34 cellular contexts compared by ENCODE assay signal in the genomic region with DNA sequence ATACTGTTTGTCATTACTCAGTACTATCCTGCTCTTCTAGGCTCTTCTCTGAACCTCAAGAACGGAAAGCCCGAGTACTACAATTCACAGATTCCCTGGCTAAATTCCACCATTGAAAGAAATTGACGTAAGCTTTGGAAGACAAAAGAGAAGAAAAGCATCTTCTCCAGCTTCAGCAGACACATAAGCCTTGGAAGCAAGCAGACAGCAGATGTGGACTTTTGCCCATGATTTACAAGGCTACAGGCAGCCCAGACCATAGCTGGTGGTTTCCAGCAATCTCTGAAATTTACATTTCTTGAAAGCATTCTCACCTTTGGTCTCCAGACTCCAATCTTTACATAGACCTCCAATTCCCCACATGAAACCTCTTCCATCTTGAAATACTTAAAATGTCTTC.
"Had no signal": no experiment of that assay in that cellular context is flagged by ENCODE, and none has a peak within 500 bp of the region (broad histone marks: within the 10 kb centered on the region; RNA-seq: fewer than 3 reads in every experiment).

No MANE protein-coding gene starts in this region.

- H3K9me3 Mint-ChIP-seq: activated B cell treated with CpG ODN at 0.5 μM for 24 hours; activated CD4-positive, alpha-beta memory T cell treated with anti-CD3 and anti-CD28 coated beads, Interleukin-2, amount 10 ng/mL, durations not matched to agents 7 days and 5 days; activated CD4-positive, alpha-beta T cell treated with anti-CD3 and anti-CD28 coated beads, Interleukin-2, amount 10 ng/mL, durations not matched to agents 7 days and 5 days; activated naive CD4-positive, alpha-beta T cell treated with anti-CD3 and anti-CD28 coated beads, Interleukin-2, amount 10 ng/mL, durations not matched to agents 7 days and 5 days; activated naive CD4-positive, alpha-beta T cell treated with anti-CD3 and anti-CD28 coated beads, Interleukin-2, amount 50 U/mL, for 24 hours; activated naive CD8-positive, alpha-beta T cell treated with anti-CD3 and anti-CD28 coated beads, Interleukin-2, amount 10 ng/mL, durations not matched to agents 7 days and 5 days; activated naive CD8-positive, alpha-beta T cell treated with anti-CD3 and anti-CD28 coated beads, Interleukin-2, amount 50 U/mL, for 24 hours; activated T-helper 2 cell treated with anti-CD3 and anti-CD28 coated beads, Interferon-gamma antibody, Interleukin-2, Interleukin-4, amounts not matched to agents 10 μg/mL and 5 μg/mL and 100 μg/mL, durations not matched to agents 14 hours and 24 hours and 36 hours; T-helper 1 cell treated with Interleukin-12 subunit alpha and Interleukin-12 subunit beta and Interleukin-4 antibody, amounts not matched to agents 30 μg/mL and 1 μg/mL, for 36 hours; T-helper 2 cell treated with Interferon-gamma antibody and Interleukin-4, amounts not matched to agents 5 μg/mL and 100 μg/mL, for 36 hours had no signal

- H3K4me1 ChIP-seq: ascending aorta had no signal

- H3K9me3 ChIP-seq: ascending aorta had no signal

- H3K4me3 ChIP-seq: ascending aorta, cardiac muscle cell had no signal

- H3K36me3 Mint-ChIP-seq: activated CD8-positive, alpha-beta memory T cell treated with anti-CD3 and anti-CD28 coated beads, Interleukin-2, amount 10 ng/mL, durations not matched to agents 7 days and 5 days; activated naive CD4-positive, alpha-beta T cell treated with anti-CD3 and anti-CD28 coated beads, Interleukin-2, amount 10 ng/mL, durations not matched to agents 7 days and 5 days; activated naive CD4-positive, alpha-beta T cell treated with anti-CD3 and anti-CD28 coated beads, Interleukin-2, amount 50 U/mL, for 24 hours; activated naive CD8-positive, alpha-beta T cell; activated naive CD8-positive, alpha-beta T cell treated with anti-CD3 and anti-CD28 coated beads, Interleukin-2, amount 10 ng/mL, durations not matched to agents 7 days and 5 days; brain had no signal

- H3K36me3 ChIP-seq: ascending aorta, cardiac muscle cell had no signal

- DNase-seq: activated B cell treated with CpG ODN at 0.5 μM for 24 hours; activated CD4-positive, alpha-beta memory T cell treated with anti-CD3 and anti-CD28 coated beads, Interleukin-2, amount 10 ng/mL, durations not matched to agents 7 days and 5 days; activated CD4-positive, alpha-beta T cell treated with anti-CD3 and anti-CD28 coated beads for 48 hours; activated CD4-positive, alpha-beta T cell treated with anti-CD3 and anti-CD28 coated beads, Interleukin-2, amount 10 ng/mL, durations not matched to agents 7 days and 5 days; activated CD4-positive, alpha-beta T cell treated with anti-CD3 and anti-CD28 coated beads, Interleukin-2, amount 50 U/mL, for 48 hours; activated CD4-positive, CD25-positive, alpha-beta regulatory T cell treated with anti-CD3 and anti-CD28 coated beads, Interleukin-2, amount 50 U/mL, for 72 hours; activated CD8-positive, alpha-beta memory T cell treated with anti-CD3 and anti-CD28 coated beads for 24 hours; activated CD8-positive, alpha-beta memory T cell treated with anti-CD3 and anti-CD28 coated beads, Interleukin-2, amount 10 ng/mL, durations not matched to agents 7 days and 5 days; activated CD8-positive, alpha-beta memory T cell treated with anti-CD3 and anti-CD28 coated beads, Interleukin-2, amount 50 U/mL, for 48 hours; activated CD8-positive, alpha-beta T cell treated with anti-CD3 and anti-CD28 coated beads, Interleukin-2, amount 10 ng/mL, durations not matched to agents 7 days and 5 days; activated effector memory CD4-positive, alpha-beta T cell treated with Interleukin-2 at 50 U/mL for 16 hours; activated gamma-delta T cell; activated naive CD4-positive, alpha-beta T cell treated with anti-CD3 and anti-CD28 coated beads, Interleukin-2, amount 10 ng/mL, durations not matched to agents 7 days and 5 days; activated naive CD4-positive, alpha-beta T cell treated with Interleukin-2 at 50 U/mL for 16 hours; activated naive CD8-positive, alpha-beta T cell treated with anti-CD3 and anti-CD28 coated beads, Interleukin-2, amount 10 ng/mL, durations not matched to agents 7 days and 5 days; activated naive CD8-positive, alpha-beta T cell treated with anti-CD3 and anti-CD28 coated beads, Interleukin-2, amount 50 U/mL, for 24 hours; activated T-cell treated with anti-CD3 and anti-CD28 coated beads, Interleukin-2, amount 50 U/mL, for 24 hours; activated T-cell treated with anti-CD3 and anti-CD28 coated beads, Interleukin-2, amount 50 U/mL, for 48 hours; amygdala; anterior cingulate cortex; caudate nucleus; T-helper 1 cell; T-helper 2 cell; T-helper 9 cell had no signal

- H3K27ac ChIP-seq: ascending aorta, cardiac muscle cell, VCaP had no signal

- H3K4me3 Mint-ChIP-seq: activated B cell treated with CpG ODN at 0.5 μM for 24 hours; activated CD4-positive, alpha-beta memory T cell treated with anti-CD3 and anti-CD28 coated beads, Interleukin-2, amount 10 ng/mL, durations not matched to agents 7 days and 5 days; activated CD4-positive, alpha-beta T cell treated with anti-CD3 and anti-CD28 coated beads, Interleukin-2, amount 10 ng/mL, durations not matched to agents 7 days and 5 days; activated CD8-positive, alpha-beta memory T cell treated with anti-CD3 and anti-CD28 coated beads, Interleukin-2, amount 10 ng/mL, durations not matched to agents 7 days and 5 days; activated CD8-positive, alpha-beta T cell treated with anti-CD3 and anti-CD28 coated beads, Interleukin-2, amount 10 ng/mL, durations not matched to agents 7 days and 5 days; activated naive CD4-positive, alpha-beta T cell treated with anti-CD3 and anti-CD28 coated beads, Interleukin-2, amount 10 ng/mL, durations not matched to agents 7 days and 5 days; activated naive CD4-positive, alpha-beta T cell treated with anti-CD3 and anti-CD28 coated beads, Interleukin-2, amount 50 U/mL, for 24 hours; activated naive CD8-positive, alpha-beta T cell; activated naive CD8-positive, alpha-beta T cell treated with anti-CD3 and anti-CD28 coated beads, Interleukin-2, amount 10 ng/mL, durations not matched to agents 7 days and 5 days; activated naive CD8-positive, alpha-beta T cell treated with anti-CD3 and anti-CD28 coated beads, Interleukin-2, amount 50 U/mL, for 24 hours; activated T-cell treated with anti-CD3 and anti-CD28 coated beads, Interleukin-2, amount 50 U/mL, for 24 hours; brain; central memory CD8-positive, alpha-beta T cell; T-helper 1 cell treated with Interleukin-12 subunit alpha and Interleukin-12 subunit beta and Interleukin-4 antibody, amounts not matched to agents 30 μg/mL and 1 μg/mL, for 36 hours; T-helper 2 cell treated with Interferon-gamma antibody and Interleukin-4, amounts not matched to agents 5 μg/mL and 100 μg/mL, for 36 hours had no signal

- H3K4me1 Mint-ChIP-seq: activated B cell treated with CpG ODN at 0.5 μM for 24 hours; activated CD4-positive, alpha-beta memory T cell treated with anti-CD3 and anti-CD28 coated beads, Interleukin-2, amount 10 ng/mL, durations not matched to agents 7 days and 5 days; activated CD4-positive, alpha-beta T cell treated with anti-CD3 and anti-CD28 coated beads, Interleukin-2, amount 10 ng/mL, durations not matched to agents 7 days and 5 days; activated CD8-positive, alpha-beta memory T cell treated with anti-CD3 and anti-CD28 coated beads, Interleukin-2, amount 10 ng/mL, durations not matched to agents 7 days and 5 days; activated naive CD4-positive, alpha-beta T cell treated with anti-CD3 and anti-CD28 coated beads, Interleukin-2, amount 10 ng/mL, durations not matched to agents 7 days and 5 days; activated naive CD4-positive, alpha-beta T cell treated with anti-CD3 and anti-CD28 coated beads, Interleukin-2, amount 50 U/mL, for 24 hours; activated naive CD8-positive, alpha-beta T cell treated with anti-CD3 and anti-CD28 coated beads, Interleukin-2, amount 10 ng/mL, durations not matched to agents 7 days and 5 days; activated naive CD8-positive, alpha-beta T cell treated with anti-CD3 and anti-CD28 coated beads, Interleukin-2, amount 50 U/mL, for 24 hours; central memory CD8-positive, alpha-beta T cell had no signal

- H3K27me3 ChIP-seq: ascending aorta, cardiac muscle cell had no signal

- H3K27ac Mint-ChIP-seq: activated B cell treated with CpG ODN at 0.5 μM for 24 hours; activated CD4-positive, alpha-beta memory T cell treated with anti-CD3 and anti-CD28 coated beads, Interleukin-2, amount 10 ng/mL, durations not matched to agents 7 days and 5 days; activated CD4-positive, alpha-beta T cell treated with anti-CD3 and anti-CD28 coated beads, Interleukin-2, amount 10 ng/mL, durations not matched to agents 7 days and 5 days; activated CD8-positive, alpha-beta memory T cell treated with anti-CD3 and anti-CD28 coated beads, Interleukin-2, amount 10 ng/mL, durations not matched to agents 7 days and 5 days; activated CD8-positive, alpha-beta T cell treated with anti-CD3 and anti-CD28 coated beads, Interleukin-2, amount 10 ng/mL, durations not matched to agents 7 days and 5 days; activated naive CD4-positive, alpha-beta T cell treated with anti-CD3 and anti-CD28 coated beads, Interleukin-2, amount 10 ng/mL, durations not matched to agents 7 days and 5 days; activated naive CD4-positive, alpha-beta T cell treated with anti-CD3 and anti-CD28 coated beads, Interleukin-2, amount 50 U/mL, for 24 hours; activated naive CD8-positive, alpha-beta T cell; activated naive CD8-positive, alpha-beta T cell treated with anti-CD3 and anti-CD28 coated beads, Interleukin-2, amount 10 ng/mL, durations not matched to agents 7 days and 5 days; activated naive CD8-positive, alpha-beta T cell treated with anti-CD3 and anti-CD28 coated beads, Interleukin-2, amount 50 U/mL, for 24 hours; activated T-cell treated with anti-CD3 and anti-CD28 coated beads, Interleukin-2, amount 50 U/mL, for 24 hours; activated T-helper 2 cell treated with anti-CD3 and anti-CD28 coated beads, Interferon-gamma antibody, Interleukin-2, Interleukin-4, amounts not matched to agents 10 μg/mL and 5 μg/mL and 100 μg/mL, durations not matched to agents 14 hours and 24 hours and 36 hours; brain; T-helper 1 cell treated with Interleukin-12 subunit alpha and Interleukin-12 subunit beta and Interleukin-4 antibody, amounts not matched to agents 30 μg/mL and 1 μg/mL, for 36 hours; T-helper 2 cell treated with Interferon-gamma antibody and Interleukin-4, amounts not matched to agents 5 μg/mL and 100 μg/mL, for 36 hours had no signal

- H3K27me3 Mint-ChIP-seq: activated CD4-positive, alpha-beta memory T cell treated with anti-CD3 and anti-CD28 coated beads, Interleukin-2, amount 10 ng/mL, durations not matched to agents 7 days and 5 days; activated CD4-positive, alpha-beta T cell treated with anti-CD3 and anti-CD28 coated beads, Interleukin-2, amount 10 ng/mL, durations not matched to agents 7 days and 5 days; activated CD8-positive, alpha-beta memory T cell treated with anti-CD3 and anti-CD28 coated beads, Interleukin-2, amount 10 ng/mL, durations not matched to agents 7 days and 5 days; activated naive CD4-positive, alpha-beta T cell treated with anti-CD3 and anti-CD28 coated beads, Interleukin-2, amount 10 ng/mL, durations not matched to agents 7 days and 5 days; activated naive CD8-positive, alpha-beta T cell treated with anti-CD3 and anti-CD28 coated beads, Interleukin-2, amount 10 ng/mL, durations not matched to agents 7 days and 5 days had no signal

- ATAC-seq: activated CD8-positive, alpha-beta memory T cell treated with anti-CD3 and anti-CD28 coated beads, Interleukin-2, amount 10 ng/mL, durations not matched to agents 7 days and 5 days; activated CD8-positive, alpha-beta T cell treated with anti-CD3 and anti-CD28 coated beads, Interleukin-2, amount 10 ng/mL, durations not matched to agents 7 days and 5 days; activated naive CD8-positive, alpha-beta T cell treated with anti-CD3 and anti-CD28 coated beads, Interleukin-2, amount 50 U/mL, for 24 hours had no signal
